30 cellular contexts compared by ENCODE assay signal in the genomic region with DNA sequence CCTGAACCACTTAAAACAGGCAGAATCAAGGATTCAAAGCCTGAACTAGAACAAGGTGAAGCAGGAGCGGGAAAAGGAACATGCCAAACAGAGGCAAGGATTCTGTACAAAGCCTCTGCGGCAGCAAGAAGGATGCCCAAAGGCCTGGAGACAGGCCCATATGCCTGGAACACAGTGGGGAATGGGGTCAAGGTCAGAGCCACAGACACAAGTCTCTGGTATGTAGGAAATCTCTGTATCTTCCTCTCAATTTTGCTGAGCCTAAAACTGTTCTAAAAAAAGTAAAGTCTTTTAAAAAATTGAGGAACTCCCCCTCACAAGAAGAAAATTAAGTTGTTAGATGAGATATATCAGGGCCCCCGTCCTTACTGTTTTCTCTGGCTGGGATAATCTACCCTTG.
DNase-seq lines count a peak whose midpoint lies in the region; ATAC-seq and TF ChIP-seq lines count a peak whose summit lies in the region.
"Had no signal": no experiment of that assay in that cellular context is flagged by ENCODE, and none has a peak within 500 bp of the region (broad histone marks: within the 10 kb centered on the region; RNA-seq: fewer than 3 reads in every experiment).

No MANE protein-coding gene starts in this region.

- H2AFZ ChIP-seq in osteoblast (ENCODE audit: low read length): no peak overlapping the region

- DNase-seq in osteoblast (ENCODE audit: insufficient read length, low spot score, missing footprints) (peak; percentile 50), ovary (peak in 3 of 5 donors; percentile 23 to 53 (median 25)), testis (peak; percentile 53), NCI-H1694 treated with DMSO at 0.1 percent for 48 hours (lab: John Stamatoyannopoulos, UW) (no peak), DMS 273 treated with DMSO at 0.1 percent for 48 hours (lab: John Stamatoyannopoulos, UW) (no peak)
- DNase-seq: 8988T; ACHN; AML-193; BE2C; C1 segment of cervical spinal cord; Caco-2; Calu3; CD4-positive, alpha-beta memory T cell; CD4-positive, alpha-beta T cell; CD4-positive, CD25-positive, alpha-beta regulatory T cell; CD8-positive, alpha-beta memory T cell; CD8-positive, alpha-beta T cell; COR-L47; DMS153; DMS53; DMS79; DMS79 treated with DMSO at 0.1 percent for 48 hours; DND-41; EL had no signal

- no peaks in the 10 kb centered on the region for H3K79me2 ChIP-seq in osteoblast (ENCODE audit: insufficient read depth, low read length)

- TF ChIP-seq POLR2A in ovary (IDR thresholded peaks at IDR 0.05) (no peak), testis (IDR thresholded peaks at IDR 0.05) (no peak)

- WGBS in ovary, 3 donors: 23 to 36% (median 35%) methylated on average over 3 of the region's 3 CpGs
- 42 to 46% methylated on average over 3 of the region's 3 CpGs for WGBS in testis, 2 donors

- no peaks in the 10 kb centered on the region for H4K20me1 ChIP-seq in osteoblast (ENCODE audit: insufficient read depth, low read length)
- H4K20me1 ChIP-seq: BLaER1; BLaER1 treated with 17β-estradiol and CSF1 and Interleukin-3, amounts not matched to agents 10 nM and 100 nM had no signal

- TF ChIP-seq EP300 in ovary (IDR thresholded peaks at IDR 0.05): no peak

- TF ChIP-seq CTCF in osteoblast (IDR thresholded peaks at IDR 0.05; ENCODE audit: extremely low read depth, low read depth, low read length): no peak
- TF ChIP-seq CTCF in ovary (IDR thresholded peaks at IDR 0.05): no peak
- no peak for TF ChIP-seq CTCF in testis (IDR thresholded peaks at IDR 0.05)

- H3K36me3 ChIP-seq in osteoblast (ENCODE audit: insufficient read depth, low read length): no peaks in the 10 kb centered on the region
- H3K36me3 ChIP-seq in ovary: no peaks in the 10 kb centered on the region
- H3K36me3 ChIP-seq in testis (ENCODE audit: low read depth, missing control alignments): no peaks in the 10 kb centered on the region
- H3K36me3 ChIP-seq: BE2C; BLaER1; BLaER1 treated with 17β-estradiol and CSF1 and Interleukin-3, amounts not matched to agents 10 nM and 100 nM had no signal

- intact Hi-C loops in ovary (cut with DNase I): no loop called here
- intact Hi-C loops in testis (cut with DNase I; ENCODE audit: low total_unique reads): no loop called here

- no peak overlapping the region for H3K4me3 ChIP-seq in osteoblast (ENCODE audit: insufficient read depth, low read length)
- H3K4me3 ChIP-seq in ovary: no peak overlapping the region
- no peak overlapping the region for H3K4me3 ChIP-seq in testis
- H3K4me3 ChIP-seq: A549; BLaER1; BLaER1 treated with 17β-estradiol and CSF1 and Interleukin-3, amounts not matched to agents 10 nM and 100 nM had no signal

- H3K27ac ChIP-seq in osteoblast (ENCODE audit: low read depth, low read length): no peak overlapping the region
- no peak overlapping the region for H3K27ac ChIP-seq in ovary
- no peak overlapping the region for H3K27ac ChIP-seq in testis
- H3K27ac ChIP-seq: 22Rv1; A549; BLaER1; BLaER1 treated with 17β-estradiol and CSF1 and Interleukin-3, amounts not matched to agents 10 nM and 100 nM; C4-2B had no signal

- H3K9me3 ChIP-seq in osteoblast (ENCODE audit: low read depth, low read length): no peaks in the 10 kb centered on the region
- no peaks in the 10 kb centered on the region for H3K9me3 ChIP-seq in ovary
- H3K9me3 ChIP-seq in testis: no peaks in the 10 kb centered on the region
- H3K9me3 ChIP-seq: A549; BE2C; BLaER1; BLaER1 treated with 17β-estradiol and CSF1 and Interleukin-3, amounts not matched to agents 10 nM and 100 nM; Caco-2 had no signal

- no peak overlapping the region for H3K4me2 ChIP-seq in osteoblast (ENCODE audit: insufficient read depth, low read length)
- H3K4me2 ChIP-seq: A549, BLaER1 had no signal

- no peak for ATAC-seq in HG03095 (IDR thresholded peaks at IDR 0.05; ENCODE audit: unreplicated experiment)
- ATAC-seq: A549; CD8-positive, alpha-beta T cell had no signal

- no peaks in the 10 kb centered on the region for H3K4me1 ChIP-seq in osteoblast (ENCODE audit: insufficient read depth, low read length)
- H3K4me1 ChIP-seq in ovary (ENCODE audit: insufficient read depth): no peaks in the 10 kb centered on the region
- H3K4me1 ChIP-seq in testis: peaks cover 9% of the 10 kb centered on the region
- H3K4me1 ChIP-seq: A549, BE2C, BLaER1, Caco-2 had no signal

- H3K27me3 ChIP-seq in osteoblast (ENCODE audit: insufficient read depth, low read length) (no peaks in the 10 kb centered on the region), ovary (no peaks in the 10 kb centered on the region), testis (no peaks in the 10 kb centered on the region)
- H3K27me3 ChIP-seq: BE2C; BLaER1; BLaER1 treated with 17β-estradiol and CSF1 and Interleukin-3, amounts not matched to agents 10 nM and 100 nM had no signal

Comparison
In these comparisons a context has a peak if more than half of its experiments do, and no peak if none do; other contexts are left out.
1. DNase-seq: peak in osteoblast (single experiment), ovary (3 of 5) and testis (single experiment); none in NCI-H1694 treated with DMSO at 0.1 percent for 48 hours (single experiment) and DMS 273 treated with DMSO at 0.1 percent for 48 hours (single experiment).